ENCODE assay signal across 7 cellular contexts in the genomic region with DNA sequence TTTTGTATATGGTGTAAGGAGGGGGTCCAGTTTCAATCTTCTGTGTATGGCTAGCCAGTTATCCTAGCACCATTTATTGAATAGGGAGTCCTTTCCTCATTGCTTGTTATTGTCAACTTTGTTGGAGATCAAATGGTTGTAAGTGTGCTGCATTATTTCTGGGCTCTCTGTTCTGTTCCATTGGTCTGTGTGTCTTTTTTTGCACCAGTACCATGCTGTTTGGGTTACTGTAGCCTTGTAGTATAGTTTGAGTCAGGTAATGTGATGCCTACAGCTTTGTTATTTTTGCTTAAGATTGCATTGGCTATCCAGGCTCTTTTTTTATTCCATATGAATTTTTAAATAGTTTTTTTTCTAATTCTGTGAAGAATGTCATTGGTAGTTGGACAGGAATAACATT.
A peak's percentile ranks its signal among the peaks of the same experiment; 100 is the strongest.
DNase-seq lines count a peak whose midpoint lies in the region; ATAC-seq, FAIRE-seq and TF ChIP-seq lines count a peak whose summit lies in the region.
"Not testable (repeated sequence)": the region's sequence is repeated elsewhere in the genome, so short reads cannot be mapped to it uniquely, and the experiment has no call there.

No MANE protein-coding gene starts in this region.

- H3K27me3 Mint-ChIP-seq in CD4-positive, CD25-positive, alpha-beta regulatory T cell; activated CD8-positive, alpha-beta T cell treated with anti-CD3 and anti-CD28 coated beads for 36 hours; activated naive CD4-positive, alpha-beta T cell treated with anti-CD3 and anti-CD28 coated beads, Interleukin-2, amount 50 U/mL, for 24 hours; effector memory CD8-positive, alpha-beta T cell; naive thymus-derived CD4-positive, alpha-beta T cell: not testable (repeated sequence)

- peak overlapping the region in 2 of 4 donors; percentile 32 to 49 for H3K4me3 Mint-ChIP-seq in CD4-positive, CD25-positive, alpha-beta regulatory T cell
- not testable (repeated sequence) for H3K4me3 Mint-ChIP-seq in activated CD8-positive, alpha-beta T cell treated with anti-CD3 and anti-CD28 coated beads for 36 hours; activated naive CD4-positive, alpha-beta T cell treated with anti-CD3 and anti-CD28 coated beads, Interleukin-2, amount 50 U/mL, for 24 hours
- peak overlapping the region in 1 of 2 donors; percentile 61 for H3K4me3 Mint-ChIP-seq in effector memory CD8-positive, alpha-beta T cell
- peak overlapping the region in 9 of 10 donors; percentile 32 to 65 (median 43) for H3K4me3 Mint-ChIP-seq in naive thymus-derived CD4-positive, alpha-beta T cell

- peak overlapping the region in 2 of 3 donors; percentile 40 to 72 for H3K27ac Mint-ChIP-seq in CD4-positive, CD25-positive, alpha-beta regulatory T cell
- peak overlapping the region; percentile 58 for H3K27ac Mint-ChIP-seq in activated CD8-positive, alpha-beta T cell treated with anti-CD3 and anti-CD28 coated beads for 36 hours
- peak overlapping the region; percentile 25 for H3K27ac Mint-ChIP-seq in activated naive CD4-positive, alpha-beta T cell treated with anti-CD3 and anti-CD28 coated beads, Interleukin-2, amount 50 U/mL, for 24 hours
- H3K27ac Mint-ChIP-seq in effector memory CD8-positive, alpha-beta T cell = peak overlapping the region; percentile 50 to 78
- H3K27ac Mint-ChIP-seq in naive thymus-derived CD4-positive, alpha-beta T cell = peak overlapping the region in 8 of 9 donors; percentile 9 to 85 (median 48)

- peak overlapping the region; percentile 45 for H3K27ac ChIP-seq in CD4-positive, CD25-positive, alpha-beta regulatory T cell (ENCODE audit: insufficient read depth, low read length, poor library complexity, severe bottlenecking)
- peak overlapping the region; percentile 51 for H3K27ac ChIP-seq in naive thymus-derived CD4-positive, alpha-beta T cell (ENCODE audit: low read depth, low read length)
- peak overlapping the region; percentile 42 to 71 (median 62) for H3K27ac ChIP-seq in gastrocnemius medialis

- peaks cover 21% of the 10 kb centered on the region for H3K4me1 ChIP-seq in CD4-positive, CD25-positive, alpha-beta regulatory T cell (ENCODE audit: control insufficient read depth, insufficient read depth, low read length, poor library complexity, severe bottlenecking)
- H3K4me1 ChIP-seq in naive thymus-derived CD4-positive, alpha-beta T cell (ENCODE audit: control insufficient read depth in 2 of 2, insufficient read depth in 2 of 2, low read length in 2 of 2) = not testable (repeated sequence)
- H3K4me1 ChIP-seq in gastrocnemius medialis = peaks cover 49 to 55% of the 10 kb centered on the region in 2 donors

- not testable (repeated sequence) for ATAC-seq in CD4-positive, CD25-positive, alpha-beta regulatory T cell (ENCODE audit: low read depth in 2 of 2); activated CD8-positive, alpha-beta T cell treated with anti-CD3 and anti-CD28 coated beads for 36 hours; effector memory CD8-positive, alpha-beta T cell (replicated peaks); naive thymus-derived CD4-positive, alpha-beta T cell; gastrocnemius medialis

- H3K4me1 Mint-ChIP-seq in CD4-positive, CD25-positive, alpha-beta regulatory T cell = peaks cover 39 to 74% (median 60%) of the 10 kb centered on the region in 4 donors
- peaks cover 65% of the 10 kb centered on the region for H3K4me1 Mint-ChIP-seq in activated CD8-positive, alpha-beta T cell treated with anti-CD3 and anti-CD28 coated beads for 36 hours (ENCODE audit: low read depth)
- peaks cover 67% of the 10 kb centered on the region for H3K4me1 Mint-ChIP-seq in activated naive CD4-positive, alpha-beta T cell treated with anti-CD3 and anti-CD28 coated beads, Interleukin-2, amount 50 U/mL, for 24 hours
- H3K4me1 Mint-ChIP-seq in effector memory CD8-positive, alpha-beta T cell (ENCODE audit: low read depth in 2 of 2) = peaks cover 42 to 57% of the 10 kb centered on the region in 2 donors
- H3K4me1 Mint-ChIP-seq in naive thymus-derived CD4-positive, alpha-beta T cell = peaks cover 37 to 79% (median 75%) of the 10 kb centered on the region in 7 donors

- H3K36me3 ChIP-seq in CD4-positive, CD25-positive, alpha-beta regulatory T cell (ENCODE audit: control insufficient read depth, insufficient read depth, low read length) = peaks cover 59% of the 10 kb centered on the region
- H3K36me3 ChIP-seq in naive thymus-derived CD4-positive, alpha-beta T cell (ENCODE audit: control insufficient read depth in 2 of 3, insufficient read depth in 3 of 3, low read length in 3 of 3) = peaks cover 6 to 39% (median 12%) of the 10 kb centered on the region in 3 experiments
- peaks cover 0 to 26% of the 10 kb centered on the region in 2 donors for H3K36me3 ChIP-seq in gastrocnemius medialis

- in situ Hi-C loops in gastrocnemius medialis (cut with MboI; ENCODE audit: low sequenced_read_pairs in 4 of 4) = loop anchor here in 1 of 4 donors (25.0 kb wide), 1 partner anchor 173 kb away; the partner anchor contains the start of gene MBNL1

- POLR2A ChIA-PET in activated CD8-positive, alpha-beta T cell treated with anti-CD3 and anti-CD28 coated beads for 36 hours (lab: Charles Lee); naive thymus-derived CD4-positive, alpha-beta T cell (lab: Charles Lee): not testable (repeated sequence)

- H3K4me3 ChIP-seq in CD4-positive, CD25-positive, alpha-beta regulatory T cell (ENCODE audit: low read depth, low read length) = peak overlapping the region; percentile 62
- not testable (repeated sequence) for H3K4me3 ChIP-seq in naive thymus-derived CD4-positive, alpha-beta T cell (ENCODE audit: low read length); gastrocnemius medialis

- FAIRE-seq in GM19239 (lab: Jason Lieb, UNC) = peak; percentile 26

- CTCF ChIA-PET in activated CD8-positive, alpha-beta T cell treated with anti-CD3 and anti-CD28 coated beads for 36 hours (lab: Charles Lee) = interaction anchor here (1.2 kb wide), 1 partner anchor 9 kb away, joined by 3 read pairs; no protein-coding TSS in a partner anchor
- CTCF ChIA-PET in naive thymus-derived CD4-positive, alpha-beta T cell (lab: Charles Lee) = interaction anchor here (0.6 kb wide), 1 partner anchor 322 kb away, joined by 3 read pairs; no protein-coding TSS in a partner anchor

- intact Hi-C loops in activated CD8-positive, alpha-beta T cell treated with anti-CD3 and anti-CD28 coated beads for 36 hours (cut with micrococcal nuclease); gastrocnemius medialis (cut with DNase I; ENCODE audit: low total_unique reads): not testable (repeated sequence)
- intact Hi-C loops in naive thymus-derived CD4-positive, alpha-beta T cell (cut with micrococcal nuclease) = loop anchor here in 1 of 2 donors (1.0 kb wide), 1 partner anchor 8 kb away; no protein-coding TSS in a partner anchor

- H3K9me3 ChIP-seq in CD4-positive, CD25-positive, alpha-beta regulatory T cell (ENCODE audit: control insufficient read depth in 2 of 2, low read length in 2 of 2); naive thymus-derived CD4-positive, alpha-beta T cell (ENCODE audit: control insufficient read depth in 2 of 3, low read length in 3 of 3); gastrocnemius medialis: not testable (repeated sequence)

- not testable (repeated sequence) for H3K9me3 Mint-ChIP-seq in CD4-positive, CD25-positive, alpha-beta regulatory T cell; activated naive CD4-positive, alpha-beta T cell treated with anti-CD3 and anti-CD28 coated beads, Interleukin-2, amount 50 U/mL, for 24 hours; effector memory CD8-positive, alpha-beta T cell
- H3K9me3 Mint-ChIP-seq in activated CD8-positive, alpha-beta T cell treated with anti-CD3 and anti-CD28 coated beads for 36 hours = peaks cover 14% of the 10 kb centered on the region
- peaks cover 0 to 14% (median 4%) of the 10 kb centered on the region in 11 donors for H3K9me3 Mint-ChIP-seq in naive thymus-derived CD4-positive, alpha-beta T cell

- TF ChIP-seq CTCF in activated CD8-positive, alpha-beta T cell treated with anti-CD3 and anti-CD28 coated beads for 36 hours (IDR thresholded peaks at IDR 0.05); gastrocnemius medialis (IDR thresholded peaks at IDR 0.05 in 4 of 5, conservative IDR thresholded peaks at IDR 0.05 in 1 of 5): not testable (repeated sequence)

- H3K27me3 ChIP-seq in CD4-positive, CD25-positive, alpha-beta regulatory T cell (ENCODE audit: control insufficient read depth, insufficient read depth, low read length); naive thymus-derived CD4-positive, alpha-beta T cell (ENCODE audit: control insufficient read depth in 2 of 2, insufficient read depth in 2 of 2, low read length in 2 of 2); gastrocnemius medialis: not testable (repeated sequence)

- not testable (repeated sequence) for TF ChIP-seq POLR2A in gastrocnemius medialis (IDR thresholded peaks at IDR 0.05)

- DNase-seq in CD4-positive, CD25-positive, alpha-beta regulatory T cell; GM19239 (ENCODE audit: insufficient read length, low spot score); activated CD8-positive, alpha-beta T cell treated with anti-CD3 and anti-CD28 coated beads for 36 hours; effector memory CD8-positive, alpha-beta T cell; naive thymus-derived CD4-positive, alpha-beta T cell; gastrocnemius medialis: not testable (repeated sequence)

- peaks cover 70% of the 10 kb centered on the region for H3K36me3 Mint-ChIP-seq in CD4-positive, CD25-positive, alpha-beta regulatory T cell
- peaks cover 79% of the 10 kb centered on the region for H3K36me3 Mint-ChIP-seq in activated CD8-positive, alpha-beta T cell treated with anti-CD3 and anti-CD28 coated beads for 36 hours (ENCODE audit: low read depth)
- peaks cover 36% of the 10 kb centered on the region for H3K36me3 Mint-ChIP-seq in activated naive CD4-positive, alpha-beta T cell treated with anti-CD3 and anti-CD28 coated beads, Interleukin-2, amount 50 U/mL, for 24 hours
- peaks cover 46% of the 10 kb centered on the region for H3K36me3 Mint-ChIP-seq in effector memory CD8-positive, alpha-beta T cell (ENCODE audit: insufficient read depth)
- H3K36me3 Mint-ChIP-seq in naive thymus-derived CD4-positive, alpha-beta T cell = peaks cover 12 to 79% (median 71%) of the 10 kb centered on the region in 5 donors
